In the genomic region with DNA sequence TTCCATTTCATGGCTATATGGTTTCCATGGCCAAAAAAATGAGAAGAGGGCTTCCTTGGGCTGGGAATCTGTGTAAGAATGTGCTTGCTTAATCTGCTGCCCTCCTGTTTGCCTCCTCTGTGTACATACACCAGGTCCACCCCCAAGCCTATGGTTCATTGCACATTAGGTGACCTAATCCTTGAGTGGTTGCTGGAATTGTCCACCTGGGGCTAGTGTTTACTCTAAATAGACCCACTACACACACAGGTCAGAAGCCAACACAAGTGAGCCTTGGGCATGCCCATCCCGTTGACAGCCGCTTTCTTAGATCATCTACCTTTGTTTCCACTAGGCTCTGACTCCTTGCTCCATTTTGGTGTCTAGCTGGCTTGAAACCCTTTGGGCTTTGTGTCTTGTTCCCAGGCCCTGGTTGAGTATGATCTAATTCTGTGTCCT, we compare ENCODE assay signal across 16 cellular contexts. TPM values are rescaled to one million over a fixed set of nuclear protein-coding genes. Genes with fewer than 3 reads are reported as not detected.
A peak's percentile ranks its signal among the peaks of the same experiment; 100 is the strongest.
DNase-seq lines count a peak whose midpoint lies in the region; ATAC-seq and TF ChIP-seq lines count a peak whose summit lies in the region.
"Had no signal": no experiment of that assay in that cellular context is flagged by ENCODE, and none has a peak within 500 bp of the region (broad histone marks: within the 10 kb centered on the region; RNA-seq: fewer than 3 reads in every experiment).

No MANE protein-coding gene starts in this region.

- intact Hi-C loops in thyroid gland (cut with DNase I): no loop called here

- TF ChIP-seq CTCF in SK-N-SH (IDR thresholded peaks at IDR 0.05) (no peak), RWPE2 (IDR thresholded peaks at IDR 0.05; ENCODE audit: poor library complexity, severe bottlenecking) (no peak), thyroid gland (IDR thresholded peaks at IDR 0.05) (no peak)

- 85% methylated on average over 2 of the region's 2 CpGs for WGBS in SK-N-SH (ENCODE audit: low lambda C conversion rate)
- 74 to 77% methylated on average over 2 of the region's 2 CpGs for WGBS in thyroid gland, 2 donors

- no peak for TF ChIP-seq POLR2A in thyroid gland (IDR thresholded peaks at IDR 0.05)

- H4K20me1 ChIP-seq in SK-N-SH (ENCODE audit: insufficient read depth): no peaks in the 10 kb centered on the region

- no peaks in the 10 kb centered on the region for H3K9me3 ChIP-seq in SK-N-SH
- no peaks in the 10 kb centered on the region for H3K9me3 ChIP-seq in RWPE2 (ENCODE audit: severe bottlenecking)
- H3K9me3 ChIP-seq in thyroid gland: no peaks in the 10 kb centered on the region
- H3K9me3 ChIP-seq: Caco-2 had no signal

- POLR2A ChIA-PET in SK-N-SH (lab: Yijun Ruan, JAX): no interaction called here

- DNase-seq in SK-N-SH: peak; percentile 27
- no peak for DNase-seq in RWPE2 (ENCODE audit: low spot score)
- DNase-seq in glomerular visceral epithelial cell (ENCODE audit: extremely low spot score): peak; percentile 49
- peak; percentile 34 to 36 for DNase-seq in thyroid gland
- DNase-seq in NCI-H2107 treated with DMSO at 0.1 percent for 48 hours (lab: John Stamatoyannopoulos, UW; ENCODE audit: unreplicated experiment): no peak
- no peak for DNase-seq in midbrain (lab: John Stamatoyannopoulos, UW)
- DNase-seq: 8988T; CD4-positive, alpha-beta T cell; NCI-H1694 treated with DMSO at 0.1 percent for 48 hours; NCI-H510A; NCI-H774 had no signal

- H3K79me2 ChIP-seq in SK-N-SH (ENCODE audit: insufficient read depth): no peaks in the 10 kb centered on the region

- H3K9me2 ChIP-seq in SK-N-SH: no peaks in the 10 kb centered on the region

- H2AFZ ChIP-seq in SK-N-SH (ENCODE audit: low read depth): no peak overlapping the region

- no peak for ATAC-seq in SK-N-SH treated with all-trans-retinoic acid at 6 μM for 48 hours
- no peak for ATAC-seq in RWPE2 (ENCODE audit: low read depth)
- ATAC-seq in HG03025 (IDR thresholded peaks at IDR 0.05; ENCODE audit: low FRiP score, unreplicated experiment): no peak

- H3K9ac ChIP-seq in SK-N-SH: no peak overlapping the region

- no peaks in the 10 kb centered on the region for H3K36me3 ChIP-seq in SK-N-SH (replicated peaks in 1 of 2; ENCODE audit: control insufficient read depth in 1 of 2, insufficient read depth in 2 of 2, low read length in 1 of 2)
- no peaks in the 10 kb centered on the region for H3K36me3 ChIP-seq in RWPE2 (ENCODE audit: low read depth)
- H3K36me3 ChIP-seq in thyroid gland: no peaks in the 10 kb centered on the region

- no peak overlapping the region for H3K4me2 ChIP-seq in SK-N-SH

- TF ChIP-seq RAD21 in SK-N-SH (IDR thresholded peaks at IDR 0.05; ENCODE audit: low read length): no peak

- H3K27me3 ChIP-seq in SK-N-SH (ENCODE audit: insufficient read depth): peaks cover 1% of the 10 kb centered on the region
- no peaks in the 10 kb centered on the region for H3K27me3 ChIP-seq in RWPE2 (ENCODE audit: insufficient read depth, poor library complexity, severe bottlenecking)
- H3K27me3 ChIP-seq in thyroid gland: no peaks in the 10 kb centered on the region

- TF ChIP-seq EP300 in SK-N-SH (IDR thresholded peaks at IDR 0.05; ENCODE audit: borderline replicate concordance in 1 of 2, low read depth in 1 of 2, low read length in 1 of 2): no peak

- H3K4me3 ChIP-seq in SK-N-SH (ENCODE audit: low read depth in 2 of 2, low read length in 1 of 2): no peak overlapping the region
- H3K4me3 ChIP-seq in RWPE2 (ENCODE audit: severe bottlenecking): no peak overlapping the region
- H3K4me3 ChIP-seq in thyroid gland (replicated peaks in 1 of 3): no peak overlapping the region

- H3K27ac ChIP-seq in SK-N-SH (ENCODE audit: low read depth in 2 of 2, low read length in 1 of 2) (peak overlapping the region in 1 of 2 experiments; percentile 82; a peak in 2 of 4 replicates), RWPE2 (ENCODE audit: poor library complexity, severe bottlenecking) (peak overlapping the region; percentile 21), thyroid gland (peak overlapping the region in 2 of 3 donors; percentile 19 to 34)
- H3K27ac ChIP-seq: HL-60, RWPE1 had no signal

- no peaks in the 10 kb centered on the region for H3F3A ChIP-seq in SK-N-SH (replicated peaks; ENCODE audit: insufficient read depth)

- CTCF ChIA-PET in SK-N-SH (lab: Yijun Ruan, JAX): interaction anchor here (1.2 to 2.2 kb wide), 3 partner anchors 12 to 72 kb away, joined by 3 to 7 read pairs (median 7); no protein-coding TSS in a partner anchor

- H3K4me1 ChIP-seq in SK-N-SH (ENCODE audit: control insufficient read depth in 1 of 2, insufficient read depth in 2 of 2, low read depth in 1 of 2, low read length in 1 of 2) (peaks cover 0 to 23% of the 10 kb centered on the region in 2 experiments; a peak in 1 of 4 replicates), RWPE2 (ENCODE audit: insufficient read depth, poor library complexity, severe bottlenecking) (peaks cover 7% of the 10 kb centered on the region), thyroid gland (peaks cover 51 to 74% of the 10 kb centered on the region in 2 donors)

TF ChIP-seq in SK-N-SH, 30 proteins besides CTCF, POLR2A, EP300 and RAD21 (continues in another document):
- TF ChIP-seq MXI1 (IDR thresholded peaks at IDR 0.05; ENCODE audit: low read depth, low read length) (no peak), SMC3 (IDR thresholded peaks at IDR 0.05; ENCODE audit: low read depth, low read length) (no peak), TEAD4 (IDR thresholded peaks at IDR 0.05; ENCODE audit: borderline replicate concordance, insufficient read depth) (no peak), GABPA (IDR thresholded peaks at IDR 0.05; ENCODE audit: low read depth) (no peak), RCOR1 (IDR thresholded peaks at IDR 0.05; ENCODE audit: low read length) (no peak), FOXM1 (IDR thresholded peaks at IDR 0.05; ENCODE audit: low read depth) (no peak), ELF1 (IDR thresholded peaks at IDR 0.05) (no peak), MEF2A (IDR thresholded peaks at IDR 0.05; ENCODE audit: borderline replicate concordance, low read depth) (no peak), RFX5 (IDR thresholded peaks at IDR 0.05; ENCODE audit: low read length) (no peak), GATA2 (CRISPR knock-in tag; IDR thresholded peaks at IDR 0.05) (no peak), RXRA (IDR thresholded peaks at IDR 0.05; ENCODE audit: borderline replicate concordance, low read depth) (no peak), EZH2phosphoT487 (IDR thresholded peaks at IDR 0.05; ENCODE audit: borderline replicate concordance, low read depth) (no peak)
- TF ChIP-seq, protein P1, sequence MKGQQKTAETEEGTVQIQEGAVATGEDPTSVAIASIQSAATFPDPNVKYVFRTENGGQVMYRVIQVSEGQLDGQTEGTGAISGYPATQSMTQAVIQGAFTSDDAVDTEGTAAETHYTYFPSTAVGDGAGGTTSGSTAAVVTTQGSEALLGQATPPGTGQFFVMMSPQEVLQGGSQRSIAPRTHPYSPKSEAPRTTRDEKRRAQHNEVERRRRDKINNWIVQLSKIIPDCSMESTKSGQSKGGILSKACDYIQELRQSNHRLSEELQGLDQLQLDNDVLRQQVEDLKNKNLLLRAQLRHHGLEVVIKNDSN (IDR thresholded peaks at IDR 0.05; ENCODE audit: borderline replicate concordance, low read depth): no peak

TF ChIP-seq in SK-N-SH treated with all-trans-retinoic acid at 6 μM for 48 hours, 23 proteins besides CTCF, POLR2A, EP300 and RAD21 (continues in another document):
- TF ChIP-seq, protein P2, sequence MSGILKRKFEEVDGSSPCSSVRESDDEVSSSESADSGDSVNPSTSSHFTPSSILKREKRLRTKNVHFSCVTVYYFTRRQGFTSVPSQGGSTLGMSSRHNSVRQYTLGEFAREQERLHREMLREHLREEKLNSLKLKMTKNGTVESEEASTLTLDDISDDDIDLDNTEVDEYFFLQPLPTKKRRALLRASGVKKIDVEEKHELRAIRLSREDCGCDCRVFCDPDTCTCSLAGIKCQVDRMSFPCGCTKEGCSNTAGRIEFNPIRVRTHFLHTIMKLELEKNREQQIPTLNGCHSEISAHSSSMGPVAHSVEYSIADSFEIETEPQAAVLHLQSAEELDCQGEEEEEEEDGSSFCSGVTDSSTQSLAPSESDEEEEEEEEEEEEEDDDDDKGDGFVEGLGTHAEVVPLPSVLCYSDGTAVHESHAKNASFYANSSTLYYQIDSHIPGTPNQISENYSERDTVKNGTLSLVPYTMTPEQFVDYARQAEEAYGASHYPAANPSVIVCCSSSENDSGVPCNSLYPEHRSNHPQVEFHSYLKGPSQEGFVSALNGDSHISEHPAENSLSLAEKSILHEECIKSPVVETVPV (CRISPR knock-in tag; IDR thresholded peaks at IDR 0.05): no peak
- TF ChIP-seq ZNF8 (CRISPR knock-in tag; IDR thresholded peaks at IDR 0.05) (no peak), ZC3H10 (CRISPR knock-in tag; IDR thresholded peaks at IDR 0.05) (no peak), ZNF70 (CRISPR knock-in tag; IDR thresholded peaks at IDR 0.05) (no peak), OSR1 (CRISPR knock-in tag; IDR thresholded peaks at IDR 0.05) (no peak), ZFP30 (CRISPR knock-in tag; IDR thresholded peaks at IDR 0.05) (no peak), ARNTL (CRISPR knock-in tag; IDR thresholded peaks at IDR 0.05; ENCODE audit: borderline replicate concordance, low read depth) (no peak), SNAI2 (CRISPR knock-in tag; IDR thresholded peaks at IDR 0.05) (no peak), TOX (CRISPR knock-in tag; IDR thresholded peaks at IDR 0.05; ENCODE audit: borderline replicate concordance) (no peak)
- TF ChIP-seq, protein P3, sequence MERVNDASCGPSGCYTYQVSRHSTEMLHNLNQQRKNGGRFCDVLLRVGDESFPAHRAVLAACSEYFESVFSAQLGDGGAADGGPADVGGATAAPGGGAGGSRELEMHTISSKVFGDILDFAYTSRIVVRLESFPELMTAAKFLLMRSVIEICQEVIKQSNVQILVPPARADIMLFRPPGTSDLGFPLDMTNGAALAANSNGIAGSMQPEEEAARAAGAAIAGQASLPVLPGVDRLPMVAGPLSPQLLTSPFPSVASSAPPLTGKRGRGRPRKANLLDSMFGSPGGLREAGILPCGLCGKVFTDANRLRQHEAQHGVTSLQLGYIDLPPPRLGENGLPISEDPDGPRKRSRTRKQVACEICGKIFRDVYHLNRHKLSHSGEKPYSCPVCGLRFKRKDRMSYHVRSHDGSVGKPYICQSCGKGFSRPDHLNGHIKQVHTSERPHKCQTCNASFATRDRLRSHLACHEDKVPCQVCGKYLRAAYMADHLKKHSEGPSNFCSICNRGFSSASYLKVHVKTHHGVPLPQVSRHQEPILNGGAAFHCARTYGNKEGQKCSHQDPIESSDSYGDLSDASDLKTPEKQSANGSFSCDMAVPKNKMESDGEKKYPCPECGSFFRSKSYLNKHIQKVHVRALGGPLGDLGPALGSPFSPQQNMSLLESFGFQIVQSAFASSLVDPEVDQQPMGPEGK (CRISPR knock-in tag; IDR thresholded peaks at IDR 0.05; ENCODE audit: borderline replicate concordance): no peak

RNA-seq across cellular contexts. Expression of a gene that starts 59.2 kb away (rescaled TPM):
- polyA plus RNA-seq in SK-N-SH (2012; rRNA removed): 30.5 and 55.8 TPM in 2 replicates
- polyA plus RNA-seq in SK-N-SH (2012; cell fraction: cytosol; rRNA removed): 45.9 and 61.3 TPM in 2 replicates
- 86.6 and 146 TPM in 2 replicates for polyA plus RNA-seq in SK-N-SH (2012; cell fraction: nucleus; rRNA removed)
- 100 to 1,000 TPM; 126 to 267 (median 146) TPM for total RNA-seq in thyroid gland

Comparison
In these comparisons a context has a peak if more than half of its experiments do, and no peak if none do; other contexts are left out.
1. DNase-seq: peak in SK-N-SH (single experiment), glomerular visceral epithelial cell (single experiment) and thyroid gland (2 of 2); none in RWPE2 (single experiment), NCI-H2107 treated with DMSO at 0.1 percent for 48 hours (single experiment) and midbrain (single experiment).